In genomic region chr3:55402886-55403605, GRCh38 we compare ENCODE assay signal across 1 cellular context.
TF ChIP-seq lines count a peak whose summit lies in the region.

No MANE protein-coding gene starts in this region.

TF ChIP-seq in HepG2, 621 proteins besides CTCF, POLR2A, EP300 and RAD21 (continued from another document):
- TF ChIP-seq, protein P1, sequence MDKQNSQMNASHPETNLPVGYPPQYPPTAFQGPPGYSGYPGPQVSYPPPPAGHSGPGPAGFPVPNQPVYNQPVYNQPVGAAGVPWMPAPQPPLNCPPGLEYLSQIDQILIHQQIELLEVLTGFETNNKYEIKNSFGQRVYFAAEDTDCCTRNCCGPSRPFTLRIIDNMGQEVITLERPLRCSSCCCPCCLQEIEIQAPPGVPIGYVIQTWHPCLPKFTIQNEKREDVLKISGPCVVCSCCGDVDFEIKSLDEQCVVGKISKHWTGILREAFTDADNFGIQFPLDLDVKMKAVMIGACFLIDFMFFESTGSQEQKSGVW (CRISPR knock-in tag; IDR thresholded peaks at IDR 0.05; ENCODE audit: borderline replicate concordance): no peak
- no peak for TF ChIP-seq NONO (IDR thresholded peaks at IDR 0.05)
- TF ChIP-seq NONO (CRISPR knock-in tag; conservative IDR thresholded peaks at IDR 0.05): no peak
- no peak for TF ChIP-seq ZNF17 (CRISPR knock-in tag; IDR thresholded peaks at IDR 0.05)
- no peak for TF ChIP-seq ELF1 (CRISPR knock-in tag; IDR thresholded peaks at IDR 0.05)
- TF ChIP-seq ZXDC (CRISPR knock-in tag; IDR thresholded peaks at IDR 0.05): no peak
- TF ChIP-seq ZNF33A (CRISPR knock-in tag; IDR thresholded peaks at IDR 0.05; ENCODE audit: borderline replicate concordance): no peak
- no peak for TF ChIP-seq ZNF296 (CRISPR knock-in tag; conservative IDR thresholded peaks at IDR 0.05)
- TF ChIP-seq ZNF232 (CRISPR knock-in tag; IDR thresholded peaks at IDR 0.05; ENCODE audit: borderline replicate concordance): no peak
- TF ChIP-seq ZNF569 (CRISPR knock-in tag; IDR thresholded peaks at IDR 0.05; ENCODE audit: borderline replicate concordance): no peak
- TF ChIP-seq, protein P2, sequence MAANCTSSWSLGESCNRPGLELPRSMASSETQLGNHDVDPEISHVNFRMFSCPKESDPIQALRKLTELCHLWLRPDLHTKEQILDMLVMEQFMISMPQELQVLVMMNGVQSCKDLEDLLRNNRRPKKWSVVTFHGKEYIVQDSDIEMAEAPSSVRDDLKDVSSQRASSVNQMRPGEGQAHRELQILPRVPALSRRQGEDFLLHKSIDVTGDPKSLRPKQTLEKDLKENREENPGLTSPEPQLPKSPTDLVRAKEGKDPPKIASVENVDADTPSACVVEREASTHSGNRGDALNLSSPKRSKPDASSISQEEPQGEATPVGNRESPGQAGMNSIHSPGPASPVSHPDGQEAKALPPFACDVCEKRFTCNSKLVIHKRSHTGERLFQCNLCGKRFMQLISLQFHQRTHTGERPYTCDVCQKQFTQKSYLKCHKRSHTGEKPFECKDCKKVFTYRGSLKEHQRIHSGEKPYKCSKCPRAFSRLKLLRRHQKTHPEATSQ (CRISPR knock-in tag; IDR thresholded peaks at IDR 0.05; ENCODE audit: borderline replicate concordance): no peak
- no peak for TF ChIP-seq ZNF775 (CRISPR knock-in tag; IDR thresholded peaks at IDR 0.05; ENCODE audit: borderline replicate concordance)
- TF ChIP-seq ZFAT (CRISPR knock-in tag; conservative IDR thresholded peaks at IDR 0.05): no peak
- TF ChIP-seq SMC3 (IDR thresholded peaks at IDR 0.05; ENCODE audit: low read length): no peak
- no peak for TF ChIP-seq FOXO4 (CRISPR knock-in tag; conservative IDR thresholded peaks at IDR 0.05)
- no peak; the same call in 1 of the 2 replicates for TF ChIP-seq HDAC2 (CRISPR knock-in tag; IDR thresholded peaks at IDR 0.05)
- no peak for TF ChIP-seq RFX1 (IDR thresholded peaks at IDR 0.05)
- no peak for TF ChIP-seq SRF (IDR thresholded peaks at IDR 0.05; ENCODE audit: low read depth, low read length)
- no peak for TF ChIP-seq LBX2 (CRISPR knock-in tag; IDR thresholded peaks at IDR 0.05; ENCODE audit: borderline replicate concordance)
- peak; percentile 32; the same call in 1 of the 2 replicates for TF ChIP-seq ZNF614 (CRISPR knock-in tag; IDR thresholded peaks at IDR 0.05; ENCODE audit: borderline replicate concordance)
- TF ChIP-seq ZNF563 (CRISPR knock-in tag; IDR thresholded peaks at IDR 0.05): no peak
- TF ChIP-seq ZNF350 (CRISPR knock-in tag; IDR thresholded peaks at IDR 0.05; ENCODE audit: borderline replicate concordance, low read depth): no peak
- TF ChIP-seq ZNF12 (CRISPR knock-in tag; IDR thresholded peaks at IDR 0.05): 0 out of 2 replicates have a peak, but pooled peaks have one; percentile 55
- TF ChIP-seq MATR3 (CRISPR knock-in tag; IDR thresholded peaks at IDR 0.05): no peak
- TF ChIP-seq ARNTL (CRISPR knock-in tag; IDR thresholded peaks at IDR 0.05): no peak
- peak; percentile 72; the same call in 1 of the 2 replicates for TF ChIP-seq AHDC1 (CRISPR knock-in tag; IDR thresholded peaks at IDR 0.05; ENCODE audit: borderline replicate concordance)
- no peak for TF ChIP-seq ZNF460 (CRISPR knock-in tag; IDR thresholded peaks at IDR 0.05; ENCODE audit: borderline replicate concordance)
- TF ChIP-seq NR2F6 (IDR thresholded peaks at IDR 0.05): peak; percentile 75
- TF ChIP-seq NR2F6 (CRISPR knock-in tag; IDR thresholded peaks at IDR 0.05): peak; percentile 84
- TF ChIP-seq ZNF432 (CRISPR knock-in tag; IDR thresholded peaks at IDR 0.05; ENCODE audit: borderline replicate concordance): no peak
- TF ChIP-seq, protein P3, sequence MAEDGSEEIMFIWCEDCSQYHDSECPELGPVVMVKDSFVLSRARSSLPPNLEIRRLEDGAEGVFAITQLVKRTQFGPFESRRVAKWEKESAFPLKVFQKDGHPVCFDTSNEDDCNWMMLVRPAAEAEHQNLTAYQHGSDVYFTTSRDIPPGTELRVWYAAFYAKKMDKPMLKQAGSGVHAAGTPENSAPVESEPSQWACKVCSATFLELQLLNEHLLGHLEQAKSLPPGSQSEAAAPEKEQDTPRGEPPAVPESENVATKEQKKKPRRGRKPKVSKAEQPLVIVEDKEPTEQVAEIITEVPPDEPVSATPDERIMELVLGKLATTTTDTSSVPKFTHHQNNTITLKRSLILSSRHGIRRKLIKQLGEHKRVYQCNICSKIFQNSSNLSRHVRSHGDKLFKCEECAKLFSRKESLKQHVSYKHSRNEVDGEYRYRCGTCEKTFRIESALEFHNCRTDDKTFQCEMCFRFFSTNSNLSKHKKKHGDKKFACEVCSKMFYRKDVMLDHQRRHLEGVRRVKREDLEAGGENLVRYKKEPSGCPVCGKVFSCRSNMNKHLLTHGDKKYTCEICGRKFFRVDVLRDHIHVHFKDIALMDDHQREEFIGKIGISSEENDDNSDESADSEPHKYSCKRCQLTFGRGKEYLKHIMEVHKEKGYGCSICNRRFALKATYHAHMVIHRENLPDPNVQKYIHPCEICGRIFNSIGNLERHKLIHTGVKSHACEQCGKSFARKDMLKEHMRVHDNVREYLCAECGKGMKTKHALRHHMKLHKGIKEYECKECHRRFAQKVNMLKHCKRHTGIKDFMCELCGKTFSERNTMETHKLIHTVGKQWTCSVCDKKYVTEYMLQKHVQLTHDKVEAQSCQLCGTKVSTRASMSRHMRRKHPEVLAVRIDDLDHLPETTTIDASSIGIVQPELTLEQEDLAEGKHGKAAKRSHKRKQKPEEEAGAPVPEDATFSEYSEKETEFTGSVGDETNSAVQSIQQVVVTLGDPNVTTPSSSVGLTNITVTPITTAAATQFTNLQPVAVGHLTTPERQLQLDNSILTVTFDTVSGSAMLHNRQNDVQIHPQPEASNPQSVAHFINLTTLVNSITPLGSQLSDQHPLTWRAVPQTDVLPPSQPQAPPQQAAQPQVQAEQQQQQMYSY (CRISPR knock-in tag; IDR thresholded peaks at IDR 0.05): no peak
- TF ChIP-seq, protein P4, sequence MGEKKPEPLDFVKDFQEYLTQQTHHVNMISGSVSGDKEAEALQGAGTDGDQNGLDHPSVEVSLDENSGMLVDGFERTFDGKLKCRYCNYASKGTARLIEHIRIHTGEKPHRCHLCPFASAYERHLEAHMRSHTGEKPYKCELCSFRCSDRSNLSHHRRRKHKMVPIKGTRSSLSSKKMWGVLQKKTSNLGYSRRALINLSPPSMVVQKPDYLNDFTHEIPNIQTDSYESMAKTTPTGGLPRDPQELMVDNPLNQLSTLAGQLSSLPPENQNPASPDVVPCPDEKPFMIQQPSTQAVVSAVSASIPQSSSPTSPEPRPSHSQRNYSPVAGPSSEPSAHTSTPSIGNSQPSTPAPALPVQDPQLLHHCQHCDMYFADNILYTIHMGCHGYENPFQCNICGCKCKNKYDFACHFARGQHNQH (CRISPR knock-in tag; IDR thresholded peaks at IDR 0.05): peak; percentile 100
- TF ChIP-seq GABPB1 (CRISPR knock-in tag; IDR thresholded peaks at IDR 0.05): no peak
- no peak; the same call in 1 of the 2 replicates for TF ChIP-seq ZNF3 (CRISPR knock-in tag; IDR thresholded peaks at IDR 0.05)
- TF ChIP-seq ZBTB20 (CRISPR knock-in tag; IDR thresholded peaks at IDR 0.05; ENCODE audit: borderline replicate concordance, low read depth): no peak
- TF ChIP-seq REPIN1 (CRISPR knock-in tag; IDR thresholded peaks at IDR 0.05; ENCODE audit: borderline replicate concordance, low read depth): no peak
- TF ChIP-seq, protein P5, sequence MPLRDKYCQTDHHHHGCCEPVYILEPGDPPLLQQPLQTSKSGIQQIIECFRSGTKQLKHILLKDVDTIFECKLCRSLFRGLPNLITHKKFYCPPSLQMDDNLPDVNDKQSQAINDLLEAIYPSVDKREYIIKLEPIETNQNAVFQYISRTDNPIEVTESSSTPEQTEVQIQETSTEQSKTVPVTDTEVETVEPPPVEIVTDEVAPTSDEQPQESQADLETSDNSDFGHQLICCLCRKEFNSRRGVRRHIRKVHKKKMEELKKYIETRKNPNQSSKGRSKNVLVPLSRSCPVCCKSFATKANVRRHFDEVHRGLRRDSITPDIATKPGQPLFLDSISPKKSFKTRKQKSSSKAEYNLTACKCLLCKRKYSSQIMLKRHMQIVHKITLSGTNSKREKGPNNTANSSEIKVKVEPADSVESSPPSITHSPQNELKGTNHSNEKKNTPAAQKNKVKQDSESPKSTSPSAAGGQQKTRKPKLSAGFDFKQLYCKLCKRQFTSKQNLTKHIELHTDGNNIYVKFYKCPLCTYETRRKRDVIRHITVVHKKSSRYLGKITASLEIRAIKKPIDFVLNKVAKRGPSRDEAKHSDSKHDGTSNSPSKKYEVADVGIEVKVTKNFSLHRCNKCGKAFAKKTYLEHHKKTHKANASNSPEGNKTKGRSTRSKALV (CRISPR knock-in tag; IDR thresholded peaks at IDR 0.05): no peak
- no peak for TF ChIP-seq CBX2 (IDR thresholded peaks at IDR 0.05; ENCODE audit: low read depth, low read length)
- no peak for TF ChIP-seq CBX2 (CRISPR knock-in tag; IDR thresholded peaks at IDR 0.05; ENCODE audit: low read depth)
- TF ChIP-seq BCL3 (CRISPR knock-in tag; IDR thresholded peaks at IDR 0.05): no peak
- TF ChIP-seq RARG (CRISPR knock-in tag; IDR thresholded peaks at IDR 0.05; ENCODE audit: low read depth): no peak
